In genomic region chr12:10213168-10214130, GRCh38 we compare ENCODE assay signal across 8 cellular contexts. TPM values are rescaled to one million over a fixed set of nuclear protein-coding genes. Genes with fewer than 3 reads are reported as not detected.
DNase-seq lines count a peak whose midpoint lies in the region; ATAC-seq and TF ChIP-seq lines count a peak whose summit lies in the region.

No MANE protein-coding gene starts in this region.

- peak; percentile 82 for DNase-seq in AG09309 (ENCODE audit: low read depth)
- peak; percentile 50 for DNase-seq in SK-N-DZ (ENCODE audit: low spot score)
- DNase-seq in activated naive CD4-positive, alpha-beta T cell treated with Interleukin-2 at 50 U/mL for 16 hours: peak; percentile 84
- DNase-seq in germinal center (ENCODE audit: low spot score): peak; percentile 38
- DNase-seq in stromal cell of bone marrow (ENCODE audit: low read depth): peak; percentile 90

- no peaks in the 10 kb centered on the region for H3K9me3 ChIP-seq in neutrophil

- no peaks in the 10 kb centered on the region for H3K27me3 ChIP-seq in neutrophil

- H3K27ac ChIP-seq in neutrophil: peak overlapping the region; percentile 100

- peaks cover 25 to 31% of the 10 kb centered on the region in 2 experiments for H3K4me1 ChIP-seq in neutrophil (ENCODE audit: control insufficient read depth in 1 of 2, insufficient read depth in 1 of 2, low read depth in 1 of 2, low read length in 1 of 2)

- H3K36me3 ChIP-seq in neutrophil: peaks cover 26% of the 10 kb centered on the region

- H3K4me3 ChIP-seq in AG09309 (ENCODE audit: control insufficient read depth, low read depth, low read length): peak overlapping the region; percentile 96
- H3K4me3 ChIP-seq in neutrophil (ENCODE audit: low read depth in 1 of 2, low read length in 1 of 2): peak overlapping the region; percentile 90 to 94

- TF ChIP-seq CTCF in AG09309 (IDR thresholded peaks at IDR 0.05; ENCODE audit: control insufficient read depth, insufficient read depth, low read depth, low read length, missing control alignments): no peak
- peak; percentile 2 for TF ChIP-seq CTCF in neutrophil (IDR thresholded peaks at IDR 0.05)

- peak; percentile 25 for ATAC-seq in GM19025 (IDR thresholded peaks at IDR 0.05; ENCODE audit: low read depth, unreplicated experiment)
- peak; percentile 72 for ATAC-seq in HG03521 (IDR thresholded peaks at IDR 0.05; ENCODE audit: unreplicated experiment)

RNA-seq across cellular contexts. Expression of gene GABARAPL1, which starts 0.8 kb away (rescaled TPM):
- 22.4 and 25.9 TPM in 2 replicates for polyA plus RNA-seq in SK-N-DZ (2014; cell fraction: cytosol; rRNA removed)
- polyA plus RNA-seq in SK-N-DZ (2014; cell fraction: nucleus; rRNA removed): 23.8 and 24.2 TPM in 2 replicates

RNA-seq across cellular contexts. Expression of gene TMEM52B, which starts 34.6 kb away (rescaled TPM):
- polyA plus RNA-seq in SK-N-DZ (2014; cell fraction: cytosol; rRNA removed): not detected in 2 replicates
- polyA plus RNA-seq in SK-N-DZ (2014; cell fraction: nucleus; rRNA removed): not detected in 2 replicates

RNA-seq across cellular contexts. Expression of gene OLR1, which starts 41.5 kb away (rescaled TPM):
- polyA plus RNA-seq in SK-N-DZ (2014; cell fraction: cytosol; rRNA removed): not detected in 2 replicates
- polyA plus RNA-seq in SK-N-DZ (2014; cell fraction: nucleus; rRNA removed): not detected in 2 replicates

Comparison
In these comparisons a context has a peak if more than half of its experiments do, and no peak if none do; other contexts are left out.
1. Peak in every context shown above with its lines: DNase-seq, ATAC-seq, H3K4me3 ChIP-seq and H3K27ac ChIP-seq.
2. DNase-seq: peak in every context shown above with its lines; median percentile 90 in stromal cell of bone marrow; 84 in activated naive CD4-positive, alpha-beta T cell treated with Interleukin-2 at 50 U/mL for 16 hours; 82 in AG09309; 50 in SK-N-DZ; 38 in germinal center.